In the genomic region with DNA sequence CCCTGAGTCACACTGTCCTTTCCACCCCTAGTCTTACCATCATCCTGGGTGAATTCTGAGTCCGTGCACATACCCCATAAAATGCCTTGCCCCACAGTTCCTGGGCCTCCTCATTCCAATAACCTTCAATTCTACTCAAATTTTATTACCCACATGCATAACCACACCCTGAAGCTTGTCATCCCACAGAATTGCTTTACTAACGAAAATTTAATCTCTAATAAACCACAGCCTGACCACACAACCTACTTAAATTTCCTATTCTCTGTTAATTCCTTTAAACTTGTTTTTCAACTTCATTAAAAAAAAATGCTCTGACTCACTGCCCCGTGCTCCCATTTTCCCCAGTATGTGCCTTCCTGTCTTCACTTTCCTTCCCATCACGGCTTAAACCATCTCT, we compare ENCODE assay signal across 16 cellular contexts.
DNase-seq lines count a peak whose midpoint lies in the region; ATAC-seq and TF ChIP-seq lines count a peak whose summit lies in the region.
"Had no signal": no experiment of that assay in that cellular context is flagged by ENCODE, and none has a peak within 500 bp of the region (broad histone marks: within the 10 kb centered on the region; RNA-seq: fewer than 3 reads in every experiment).

No MANE protein-coding gene starts in this region.

- DNase-seq in DMS53 (lab: John Stamatoyannopoulos, UW): peak; percentile 12
- DNase-seq in DMS53 treated with DMSO at 0.1 percent for 48 hours (lab: John Stamatoyannopoulos, UW; ENCODE audit: unreplicated experiment): no peak
- peak; percentile 64 for DNase-seq in RKO (ENCODE audit: low spot score)
- DNase-seq in fibroblast of gingiva (ENCODE audit: low read depth): peak; percentile 73
- DNase-seq in stromal cell of bone marrow (ENCODE audit: low read depth): peak; percentile 92
- DNase-seq in nephron progenitor cell: no peak
- DNase-seq in immature natural killer cell: no peak
- no peak for DNase-seq in aorta
- DNase-seq: amygdala; erythroblast; GF-D8; NCI-H2081 treated with DMSO at 0.1 percent for 48 hours; stimulated activated CD4-positive, alpha-beta T cell treated with anti-CD3 and anti-CD28 coated beads, Interleukin-2, amount 100 ng/mL, for 24 hours had no signal

- no peak overlapping the region for H3K27ac ChIP-seq in aorta (ENCODE audit: low read depth in 1 of 2, low read length in 2 of 2)
- H3K27ac ChIP-seq: 22Rv1 had no signal

- TF ChIP-seq CTCF in nephron progenitor cell (IDR thresholded peaks at IDR 0.05): no peak

- H3K27me3 Mint-ChIP-seq in nephron progenitor cell (ENCODE audit: low read depth, poor library complexity): peaks cover 4% of the 10 kb centered on the region
- no peaks in the 10 kb centered on the region for H3K27me3 Mint-ChIP-seq in immature natural killer cell (ENCODE audit: low read depth in 3 of 3)

- H3K4me3 Mint-ChIP-seq in nephron progenitor cell (no peak overlapping the region), immature natural killer cell (no peak overlapping the region)
- H3K4me3 Mint-ChIP-seq: stimulated activated naive CD8-positive, alpha-beta T cell treated with anti-CD3 and anti-CD28 coated beads, Interleukin-15, Interleukin-2, amounts not matched to agents 100 ng/mL and 50 ng/mL, for 24 hours had no signal

- H3K36me3 Mint-ChIP-seq in nephron progenitor cell (ENCODE audit: low read depth) (peaks cover 6% of the 10 kb centered on the region), immature natural killer cell (no peaks in the 10 kb centered on the region)

- H3K4me3 ChIP-seq in aorta (ENCODE audit: low read length in 2 of 2): no peak overlapping the region

- no peaks in the 10 kb centered on the region for H3K36me3 ChIP-seq in aorta (ENCODE audit: control insufficient read depth in 1 of 2, insufficient read depth in 2 of 2, low read length in 1 of 2)

- intact Hi-C loops in aorta (cut with DNase I): loop anchor here in 1 of 2 donors (10.0 kb wide), 1 partner anchor 109 kb away; no protein-coding TSS in a partner anchor

- no peaks in the 10 kb centered on the region for H3K27me3 ChIP-seq in aorta (ENCODE audit: control insufficient read depth in 1 of 2, insufficient read depth in 2 of 2, low read length in 1 of 2)

- H3K4me1 Mint-ChIP-seq in nephron progenitor cell: peaks cover 13% of the 10 kb centered on the region
- no peaks in the 10 kb centered on the region for H3K4me1 Mint-ChIP-seq in immature natural killer cell

- H3K4me1 ChIP-seq in aorta (ENCODE audit: control insufficient read depth in 1 of 2, insufficient read depth in 2 of 2, low read length in 2 of 2): no peaks in the 10 kb centered on the region

- H3K9me3 Mint-ChIP-seq in nephron progenitor cell: peaks cover 10% of the 10 kb centered on the region
- H3K9me3 Mint-ChIP-seq in immature natural killer cell: no peaks in the 10 kb centered on the region
- H3K9me3 Mint-ChIP-seq: stimulated activated naive CD8-positive, alpha-beta T cell treated with anti-CD3 and anti-CD28 coated beads, Interleukin-15, Interleukin-2, amounts not matched to agents 100 ng/mL and 50 ng/mL, for 24 hours had no signal

- 87 to 95% methylated on average over 4 of the region's 4 CpGs for WGBS in aorta, 2 donors

- H3K9me3 ChIP-seq in aorta (ENCODE audit: control insufficient read depth, low read length): no peaks in the 10 kb centered on the region

- ATAC-seq in aorta (ENCODE audit: low FRiP score): no peak
- ATAC-seq: left lobe of liver had no signal

- H3K27ac Mint-ChIP-seq in nephron progenitor cell (no peak overlapping the region), immature natural killer cell (no peak overlapping the region)
- H3K27ac Mint-ChIP-seq: stimulated activated naive CD8-positive, alpha-beta T cell treated with anti-CD3 and anti-CD28 coated beads, Interleukin-15, Interleukin-2, amounts not matched to agents 100 ng/mL and 50 ng/mL, for 24 hours had no signal

Comparison
In these comparisons a context has a peak if more than half of its experiments do, and no peak if none do; other contexts are left out.
1. DNase-seq: peak in DMS53 (single experiment), RKO (single experiment), fibroblast of gingiva (single experiment) and stromal cell of bone marrow (single experiment); none in DMS53 treated with DMSO at 0.1 percent for 48 hours (single experiment), nephron progenitor cell (single experiment), immature natural killer cell (0 of 3) and aorta (0 of 2).